15 cellular contexts compared by ENCODE assay signal in genomic region chr7:2024227-2024918, GRCh38.
DNase-seq lines count a peak whose midpoint lies in the region; ATAC-seq and TF ChIP-seq lines count a peak whose summit lies in the region.
"Had no signal": no experiment of that assay in that cellular context is flagged by ENCODE, and none has a peak within 500 bp of the region (broad histone marks: within the 10 kb centered on the region; RNA-seq: fewer than 3 reads in every experiment).

No MANE protein-coding gene starts in this region.

- H3K9me3 ChIP-seq in SK-N-MC (ENCODE audit: low read depth, low read length), result peaks cover 13% of the 10 kb centered on the region; the same call in 1 of the 2 replicates
- H3K9me3 ChIP-seq in right cardiac atrium (ENCODE audit: control insufficient read depth, low read length), result no peaks in the 10 kb centered on the region
- peaks cover 0 to 21% (median 7%) of the 10 kb centered on the region in 3 donors for H3K9me3 ChIP-seq in tibial artery

- no peak for TF ChIP-seq CTCF in tibial artery (IDR thresholded peaks at IDR 0.05)
- TF ChIP-seq CTCF in activated CD8-positive, alpha-beta T cell treated with anti-CD3 and anti-CD28 coated beads for 36 hours (IDR thresholded peaks at IDR 0.05), result no peak

- DNase-seq in NCI-H748 (lab: John Stamatoyannopoulos, UW; ENCODE audit: unreplicated experiment) (peak; percentile 13), NCI-H748 treated with DMSO at 0.1 percent for 48 hours (lab: John Stamatoyannopoulos, UW) (no peak), SK-N-MC (ENCODE audit: low read depth, low spot score) (peak; percentile 10), right cardiac atrium (peak in 2 of 3 donors; percentile 56), tibial artery (peak; percentile 41 to 65), NCI-H510A treated with DMSO at 0.1 percent for 48 hours (lab: John Stamatoyannopoulos, UW) (no peak), T-cell (no peak)
- no peak for DNase-seq in activated CD8-positive, alpha-beta T cell treated with anti-CD3 and anti-CD28 coated beads for 36 hours
- DNase-seq: activated CD8-positive, alpha-beta memory T cell treated with anti-CD3 and anti-CD28 coated beads for 24 hours; activated naive CD4-positive, alpha-beta T cell treated with anti-CD3 and anti-CD28 coated beads, Interleukin-2, amount 10 ng/mL, durations not matched to agents 7 days and 5 days; NCI-H1694 treated with DMSO at 0.1 percent for 48 hours; T-helper 9 cell had no signal

- no peaks in the 10 kb centered on the region for H3K4me1 ChIP-seq in right cardiac atrium (ENCODE audit: control insufficient read depth, insufficient read depth, low read length)
- H3K4me1 ChIP-seq in tibial artery, result peaks cover 0 to 6% (median under 1%) of the 10 kb centered on the region in 4 donors

- H3K36me3 Mint-ChIP-seq in activated CD8-positive, alpha-beta T cell treated with anti-CD3 and anti-CD28 coated beads for 36 hours (ENCODE audit: low read depth), result peaks cover 34% of the 10 kb centered on the region
- peaks cover 41% of the 10 kb centered on the region for H3K36me3 Mint-ChIP-seq in T-cell

- no peak overlapping the region for H3K9ac ChIP-seq in SK-N-MC (ENCODE audit: insufficient read length)

- H3K4me3 Mint-ChIP-seq in activated CD8-positive, alpha-beta T cell treated with anti-CD3 and anti-CD28 coated beads for 36 hours, result no peak overlapping the region
- no peak overlapping the region for H3K4me3 Mint-ChIP-seq in T-cell
- H3K4me3 Mint-ChIP-seq: activated naive CD4-positive, alpha-beta T cell treated with anti-CD3 and anti-CD28 coated beads, Interleukin-2, amount 10 ng/mL, durations not matched to agents 7 days and 5 days; naive thymus-derived CD8-positive, alpha-beta T cell had no signal

- intact Hi-C loops in right cardiac atrium (cut with DNase I) (no loop called here), tibial artery (cut with DNase I; ENCODE audit: low total_unique reads) (no loop called here)
- intact Hi-C loops in activated CD8-positive, alpha-beta T cell treated with anti-CD3 and anti-CD28 coated beads for 36 hours (cut with micrococcal nuclease), result no loop called here

- H3K27ac ChIP-seq in SK-N-MC, result 0 out of 2 replicates have a peak overlapping the region, but pooled peaks have one; percentile 47
- H3K27ac ChIP-seq in right cardiac atrium (ENCODE audit: low read length), result no peak overlapping the region
- no peak overlapping the region for H3K27ac ChIP-seq in tibial artery
- H3K27ac ChIP-seq: skin epidermis had no signal

- ATAC-seq in right cardiac atrium, result no peak
- ATAC-seq in activated CD8-positive, alpha-beta T cell treated with anti-CD3 and anti-CD28 coated beads for 36 hours, result no peak
- ATAC-seq in T-cell (replicated peaks in 1 of 4), result no peak
- ATAC-seq: naive thymus-derived CD8-positive, alpha-beta T cell had no signal

- CTCF ChIA-PET in activated CD8-positive, alpha-beta T cell treated with anti-CD3 and anti-CD28 coated beads for 36 hours (lab: Charles Lee), result no interaction called here
- CTCF ChIA-PET in T-cell (lab: Charles Lee), result no interaction called here

- H3K36me3 ChIP-seq in SK-N-MC (ENCODE audit: insufficient read depth, low read length) (0 out of 2 replicates have a peak, but pooled peaks cover 3% of the 10 kb centered on the region), tibial artery (peaks cover 0 to 5% (median 0%) of the 10 kb centered on the region in 3 donors)

- POLR2A ChIA-PET in activated CD8-positive, alpha-beta T cell treated with anti-CD3 and anti-CD28 coated beads for 36 hours (lab: Charles Lee), result no interaction called here
- POLR2A ChIA-PET in T-cell (lab: Charles Lee), result no interaction called here

- H3K4me3 ChIP-seq in SK-N-MC (no peak overlapping the region), right cardiac atrium (ENCODE audit: low read length) (no peak overlapping the region), tibial artery (no peak overlapping the region)
- H3K4me3 ChIP-seq: skin epidermis, tibial nerve had no signal

- no peaks in the 10 kb centered on the region for H3K27me3 Mint-ChIP-seq in activated CD8-positive, alpha-beta T cell treated with anti-CD3 and anti-CD28 coated beads for 36 hours
- H3K27me3 Mint-ChIP-seq in T-cell, result no peaks in the 10 kb centered on the region
- H3K27me3 Mint-ChIP-seq: naive thymus-derived CD8-positive, alpha-beta T cell had no signal

- H3K27ac Mint-ChIP-seq in activated CD8-positive, alpha-beta T cell treated with anti-CD3 and anti-CD28 coated beads for 36 hours, result no peak overlapping the region
- H3K27ac Mint-ChIP-seq in T-cell, result no peak overlapping the region
- H3K27ac Mint-ChIP-seq: activated naive CD4-positive, alpha-beta T cell treated with anti-CD3 and anti-CD28 coated beads, Interleukin-2, amount 10 ng/mL, durations not matched to agents 7 days and 5 days had no signal

- 85% methylated on average over 8 of the region's 8 CpGs for WGBS in right cardiac atrium

- peaks cover 21% of the 10 kb centered on the region for H3K4me1 Mint-ChIP-seq in activated CD8-positive, alpha-beta T cell treated with anti-CD3 and anti-CD28 coated beads for 36 hours (ENCODE audit: low read depth)
- H3K4me1 Mint-ChIP-seq in T-cell, result peaks cover 20 to 23% (median 20%) of the 10 kb centered on the region in 3 donors

- H3K9me3 Mint-ChIP-seq in activated CD8-positive, alpha-beta T cell treated with anti-CD3 and anti-CD28 coated beads for 36 hours, result peaks cover 40% of the 10 kb centered on the region
- H3K9me3 Mint-ChIP-seq in T-cell, result peaks cover 6 to 45% (median 25%) of the 10 kb centered on the region in 3 donors

- H3K27me3 ChIP-seq in right cardiac atrium (ENCODE audit: control insufficient read depth, insufficient read depth) (no peaks in the 10 kb centered on the region), tibial artery (no peaks in the 10 kb centered on the region)
- H3K27me3 ChIP-seq: tibial nerve had no signal

Comparison
In these comparisons a context has a peak if more than half of its experiments do, and no peak if none do; other contexts are left out.
1. DNase-seq: peak in NCI-H748 (single experiment), SK-N-MC (single experiment), right cardiac atrium (2 of 3) and tibial artery (2 of 2); none in NCI-H748 treated with DMSO at 0.1 percent for 48 hours (single experiment), activated CD8-positive, alpha-beta T cell treated with anti-CD3 and anti-CD28 coated beads for 36 hours (single experiment), NCI-H510A treated with DMSO at 0.1 percent for 48 hours (single experiment) and T-cell (0 of 34).